In the genomic region with DNA sequence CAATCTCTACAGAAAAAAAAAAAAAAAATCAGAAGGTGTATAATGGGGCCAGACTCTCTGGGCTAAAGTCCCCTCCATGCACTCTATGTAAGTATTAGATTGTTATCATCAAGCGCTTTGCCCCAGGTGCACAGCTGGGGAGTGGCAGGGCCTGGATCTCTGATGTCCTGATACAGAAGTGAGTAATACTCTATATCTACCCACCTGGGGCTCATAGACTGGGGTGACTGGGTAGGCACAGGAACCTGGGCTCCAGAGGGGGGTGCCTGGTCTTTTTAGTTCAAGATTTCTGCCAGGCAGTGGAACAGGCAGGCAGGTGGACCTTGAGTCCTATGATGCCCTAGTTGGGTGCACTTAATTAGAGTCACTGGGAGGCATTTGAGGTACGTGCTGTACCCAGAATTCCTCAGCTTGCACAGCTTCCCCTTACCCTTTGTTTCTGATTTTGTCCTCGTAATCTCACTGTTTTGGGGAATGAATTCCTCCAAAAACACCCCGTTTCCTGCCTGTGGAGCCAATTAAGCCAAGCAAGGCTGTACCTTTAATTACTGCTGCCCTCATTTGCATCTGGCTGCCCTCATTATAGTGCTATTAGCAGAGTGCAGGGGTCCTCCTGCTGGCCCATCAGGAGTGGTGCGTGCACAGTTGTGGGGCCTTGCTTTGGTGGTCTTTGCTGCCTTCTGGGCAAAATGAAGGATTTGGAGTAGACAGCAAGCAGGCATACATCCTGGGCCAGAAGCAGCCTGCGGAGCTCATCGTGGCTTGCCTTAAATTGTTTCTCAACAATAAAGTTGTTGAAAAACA, we compare ENCODE assay signal across 1 cellular context.
TF ChIP-seq lines count a peak whose summit lies in the region.

No MANE protein-coding gene starts in this region.

TF ChIP-seq in SK-N-SH, 30 proteins besides CTCF, POLR2A, EP300 and RAD21 (continued from another document):
- TF ChIP-seq IRF3 (IDR thresholded peaks at IDR 0.05; ENCODE audit: low read depth, low read length), result no peak
- no peak for TF ChIP-seq YY1 (IDR thresholded peaks at IDR 0.05; ENCODE audit: low read depth)
- no peak for TF ChIP-seq EZH2phosphoT487 (IDR thresholded peaks at IDR 0.05; ENCODE audit: borderline replicate concordance, low read depth)
- TF ChIP-seq GABPA (IDR thresholded peaks at IDR 0.05; ENCODE audit: low read depth), result no peak
- TF ChIP-seq RXRA (IDR thresholded peaks at IDR 0.05; ENCODE audit: borderline replicate concordance, low read depth), result no peak
- no peak for TF ChIP-seq USF1 (IDR thresholded peaks at IDR 0.05; ENCODE audit: borderline replicate concordance, low read depth)
- TF ChIP-seq, protein P1, sequence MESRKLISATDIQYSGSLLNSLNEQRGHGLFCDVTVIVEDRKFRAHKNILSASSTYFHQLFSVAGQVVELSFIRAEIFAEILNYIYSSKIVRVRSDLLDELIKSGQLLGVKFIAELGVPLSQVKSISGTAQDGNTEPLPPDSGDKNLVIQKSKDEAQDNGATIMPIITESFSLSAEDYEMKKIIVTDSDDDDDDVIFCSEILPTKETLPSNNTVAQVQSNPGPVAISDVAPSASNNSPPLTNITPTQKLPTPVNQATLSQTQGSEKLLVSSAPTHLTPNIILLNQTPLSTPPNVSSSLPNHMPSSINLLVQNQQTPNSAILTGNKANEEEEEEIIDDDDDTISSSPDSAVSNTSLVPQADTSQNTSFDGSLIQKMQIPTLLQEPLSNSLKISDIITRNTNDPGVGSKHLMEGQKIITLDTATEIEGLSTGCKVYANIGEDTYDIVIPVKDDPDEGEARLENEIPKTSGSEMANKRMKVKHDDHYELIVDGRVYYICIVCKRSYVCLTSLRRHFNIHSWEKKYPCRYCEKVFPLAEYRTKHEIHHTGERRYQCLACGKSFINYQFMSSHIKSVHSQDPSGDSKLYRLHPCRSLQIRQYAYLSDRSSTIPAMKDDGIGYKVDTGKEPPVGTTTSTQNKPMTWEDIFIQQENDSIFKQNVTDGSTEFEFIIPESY (IDR thresholded peaks at IDR 0.05; ENCODE audit: borderline replicate concordance, low read depth), result no peak
- no peak for TF ChIP-seq USF2 (IDR thresholded peaks at IDR 0.05; ENCODE audit: borderline replicate concordance, low read depth, low read length)
